20 cellular contexts compared by ENCODE assay signal in the genomic region with DNA sequence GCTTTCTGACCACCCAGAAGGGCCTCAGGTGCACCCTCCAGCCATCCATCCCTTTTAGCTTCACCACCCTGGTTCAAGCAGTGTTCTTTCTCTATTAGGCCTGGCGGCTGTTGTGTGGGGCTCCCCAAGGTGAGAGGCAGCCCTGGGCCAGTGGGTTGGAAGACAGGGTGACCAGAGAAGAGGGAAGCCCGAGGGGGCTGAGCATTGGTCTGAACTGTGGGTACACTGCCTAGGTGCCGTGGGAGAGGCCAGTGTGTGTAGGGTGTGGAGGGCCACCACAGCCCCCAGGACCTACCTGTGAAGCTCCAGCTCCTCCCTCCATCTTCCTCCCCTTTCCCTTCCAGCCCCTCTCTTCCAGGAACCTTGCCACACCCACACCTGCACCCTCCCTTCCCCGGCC. TPM values are rescaled to one million over a fixed set of nuclear protein-coding genes. Genes with fewer than 3 reads are reported as not detected.
DNase-seq lines count a peak whose midpoint lies in the region; ATAC-seq and TF ChIP-seq lines count a peak whose summit lies in the region.
"Had no signal": no experiment of that assay in that cellular context is flagged by ENCODE, and none has a peak within 500 bp of the region (broad histone marks: within the 10 kb centered on the region; RNA-seq: fewer than 3 reads in every experiment).

No MANE protein-coding gene starts in this region.

- peak; percentile 51 for DNase-seq in activated CD4-positive, alpha-beta T cell treated with anti-CD3 and anti-CD28 coated beads, Interleukin-2, amount 10 ng/mL, durations not matched to agents 24 days and 14 days
- no peak for DNase-seq in activated CD4-positive, alpha-beta T cell treated with anti-CD3 and anti-CD28 coated beads for 4 hours
- DNase-seq in T-helper 17 cell (no peak), esophagus muscularis mucosa (ENCODE audit: extremely low spot score) (peak; percentile 57), osteoblast (ENCODE audit: insufficient read length, low spot score, missing footprints) (peak; percentile 9), NCI-H128 (lab: John Stamatoyannopoulos, UW; ENCODE audit: unreplicated experiment) (no peak), NCI-H1694 (lab: John Stamatoyannopoulos, UW) (no peak), AG08396 (ENCODE audit: low spot score) (no peak)
- DNase-seq: CD4-positive, alpha-beta memory T cell; DMS153; DMS79; GF-D8; GOT3; H7 had no signal

- ATAC-seq in T-helper 17 cell = no peak
- ATAC-seq: A549, HCT116, HepG2 had no signal

- H3K36me3 ChIP-seq in esophagus muscularis mucosa (no peaks in the 10 kb centered on the region), osteoblast (ENCODE audit: insufficient read depth, low read length) (no peaks in the 10 kb centered on the region)
- H3K36me3 ChIP-seq: BLaER1 had no signal

- intact Hi-C loops in activated CD4-positive, alpha-beta T cell treated with anti-CD3 and anti-CD28 coated beads, Interleukin-2, amount 10 ng/mL, durations not matched to agents 24 days and 14 days (cut with micrococcal nuclease) = no loop called here
- intact Hi-C loops in esophagus muscularis mucosa (cut with DNase I) = no loop called here

- no peaks in the 10 kb centered on the region for H3K9me3 Mint-ChIP-seq in activated CD4-positive, alpha-beta T cell treated with anti-CD3 and anti-CD28 coated beads, Interleukin-2, amount 10 ng/mL, durations not matched to agents 24 days and 14 days
- H3K9me3 Mint-ChIP-seq: CD14-positive monocyte; CD4-positive, alpha-beta memory T cell had no signal

- peaks cover 0 to 3% (median 0%) of the 10 kb centered on the region in 4 donors for H3K4me1 ChIP-seq in esophagus muscularis mucosa
- peaks cover 15% of the 10 kb centered on the region for H3K4me1 ChIP-seq in osteoblast (ENCODE audit: insufficient read depth, low read length)
- H3K4me1 ChIP-seq: BLaER1 had no signal

- H3K27ac ChIP-seq in esophagus muscularis mucosa (replicated peaks in 1 of 4) (no peak overlapping the region), osteoblast (ENCODE audit: low read depth, low read length) (no peak overlapping the region)
- H3K27ac ChIP-seq: 22Rv1, A549, BLaER1 had no signal

- no peak overlapping the region for H2AFZ ChIP-seq in osteoblast (ENCODE audit: low read length)

- H4K20me1 ChIP-seq in osteoblast (ENCODE audit: insufficient read depth, low read length) = no peaks in the 10 kb centered on the region
- H4K20me1 ChIP-seq: BLaER1 had no signal

- H3K4me3 ChIP-seq in esophagus muscularis mucosa (no peak overlapping the region), osteoblast (ENCODE audit: insufficient read depth, low read length) (no peak overlapping the region)
- H3K4me3 ChIP-seq: A549, BLaER1 had no signal

- no peak overlapping the region for H3K4me2 ChIP-seq in osteoblast (ENCODE audit: insufficient read depth, low read length)
- H3K4me2 ChIP-seq: A549, BLaER1 had no signal

- no peaks in the 10 kb centered on the region for H3K79me2 ChIP-seq in osteoblast (ENCODE audit: insufficient read depth, low read length)

- H3K4me3 Mint-ChIP-seq in activated CD4-positive, alpha-beta T cell treated with anti-CD3 and anti-CD28 coated beads, Interleukin-2, amount 10 ng/mL, durations not matched to agents 24 days and 14 days = no peak overlapping the region
- H3K4me3 Mint-ChIP-seq in T-helper 17 cell = no peak overlapping the region
- H3K4me3 Mint-ChIP-seq: CD14-positive monocyte; CD4-positive, alpha-beta memory T cell had no signal

- H3K4me1 Mint-ChIP-seq in activated CD4-positive, alpha-beta T cell treated with anti-CD3 and anti-CD28 coated beads, Interleukin-2, amount 10 ng/mL, durations not matched to agents 24 days and 14 days = peaks cover 6% of the 10 kb centered on the region
- H3K4me1 Mint-ChIP-seq in T-helper 17 cell = peaks cover 7% of the 10 kb centered on the region

- H3K9me3 ChIP-seq in T-helper 17 cell (ENCODE audit: control insufficient read depth, low read length, poor library complexity, severe bottlenecking) = no peaks in the 10 kb centered on the region
- H3K9me3 ChIP-seq in esophagus muscularis mucosa = no peaks in the 10 kb centered on the region
- no peaks in the 10 kb centered on the region for H3K9me3 ChIP-seq in osteoblast (ENCODE audit: low read depth, low read length)
- H3K9me3 ChIP-seq: A549, BLaER1 had no signal

- H3K27me3 ChIP-seq in esophagus muscularis mucosa = no peaks in the 10 kb centered on the region
- H3K27me3 ChIP-seq in osteoblast (ENCODE audit: insufficient read depth, low read length) = peaks cover 6% of the 10 kb centered on the region
- H3K27me3 ChIP-seq: BLaER1 had no signal

- no peaks in the 10 kb centered on the region for H3K36me3 Mint-ChIP-seq in activated CD4-positive, alpha-beta T cell treated with anti-CD3 and anti-CD28 coated beads, Interleukin-2, amount 10 ng/mL, durations not matched to agents 24 days and 14 days (ENCODE audit: low read depth)
- no peaks in the 10 kb centered on the region for H3K36me3 Mint-ChIP-seq in T-helper 17 cell (ENCODE audit: low read depth)
- H3K36me3 Mint-ChIP-seq: CD14-positive monocyte; CD4-positive, alpha-beta memory T cell had no signal

- peaks cover 25% of the 10 kb centered on the region for H3K27me3 Mint-ChIP-seq in activated CD4-positive, alpha-beta T cell treated with anti-CD3 and anti-CD28 coated beads, Interleukin-2, amount 10 ng/mL, durations not matched to agents 24 days and 14 days
- peaks cover 44% of the 10 kb centered on the region for H3K27me3 Mint-ChIP-seq in T-helper 17 cell

- WGBS in esophagus muscularis mucosa = 68% methylated on average over 4 of the region's 4 CpGs

- no peak for TF ChIP-seq EP300 in esophagus muscularis mucosa (IDR thresholded peaks at IDR 0.05)

- no peak overlapping the region for H3K27ac Mint-ChIP-seq in activated CD4-positive, alpha-beta T cell treated with anti-CD3 and anti-CD28 coated beads, Interleukin-2, amount 10 ng/mL, durations not matched to agents 24 days and 14 days
- peak overlapping the region; percentile 27 for H3K27ac Mint-ChIP-seq in T-helper 17 cell
- H3K27ac Mint-ChIP-seq: CD14-positive monocyte; CD4-positive, alpha-beta memory T cell had no signal

- TF ChIP-seq POLR2A in esophagus muscularis mucosa (IDR thresholded peaks at IDR 0.05; ENCODE audit: low read depth) = no peak

- no peak for TF ChIP-seq CTCF in esophagus muscularis mucosa (IDR thresholded peaks at IDR 0.05)
- TF ChIP-seq CTCF in osteoblast (IDR thresholded peaks at IDR 0.05; ENCODE audit: extremely low read depth, low read depth, low read length) = no peak

RNA-seq across cellular contexts. Expression of gene MTPAP, which starts 9.1 kb away (rescaled TPM):
- 56.9 and 60.5 TPM in 2 replicates for total RNA-seq in activated CD4-positive, alpha-beta T cell treated with anti-CD3 and anti-CD28 coated beads, Interleukin-2, amount 10 ng/mL, durations not matched to agents 24 days and 14 days
- total RNA-seq in T-helper 17 cell (10 to 100 TPM; 26.3 to 35.8 TPM), esophagus muscularis mucosa (10 to 100 TPM; 11.3 to 15.8 (median 13.2) TPM), osteoblast (14.8 and 16.5 TPM in 2 replicates)

Comparison
In these comparisons a context has a peak if more than half of its experiments do, and no peak if none do; other contexts are left out.
1. DNase-seq: peak in activated CD4-positive, alpha-beta T cell treated with anti-CD3 and anti-CD28 coated beads, Interleukin-2, amount 10 ng/mL, durations not matched to agents 24 days and 14 days (single experiment), esophagus muscularis mucosa (single experiment) and osteoblast (single experiment); none in activated CD4-positive, alpha-beta T cell treated with anti-CD3 and anti-CD28 coated beads for 4 hours (0 of 2), T-helper 17 cell (0 of 3), NCI-H128 (single experiment), NCI-H1694 (single experiment) and AG08396 (single experiment).